In the genomic region with DNA sequence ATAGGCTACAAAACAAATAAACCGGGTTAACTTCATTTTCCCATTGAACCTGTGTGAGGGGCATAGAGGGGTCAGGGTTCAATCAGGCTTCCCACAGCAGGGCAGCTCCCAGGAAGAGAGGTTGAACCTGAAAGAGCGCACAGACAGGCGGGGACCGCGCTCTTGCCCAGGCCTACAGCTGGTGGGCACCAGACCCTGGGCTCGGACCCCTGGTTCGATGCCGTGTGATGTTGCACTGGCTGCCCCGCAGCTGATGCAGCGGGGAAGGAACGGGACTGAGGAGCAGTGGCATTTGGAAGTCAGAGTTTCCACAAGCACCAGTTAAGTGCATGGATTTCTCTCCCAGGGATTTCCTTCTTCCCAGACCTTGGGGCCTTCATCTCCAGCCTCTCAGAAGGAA, we compare ENCODE assay signal across 1 cellular context.
TF ChIP-seq lines count a peak whose summit lies in the region.

No MANE protein-coding gene starts in this region.

TF ChIP-seq in GM23338, 12 proteins besides CTCF, POLR2A, EP300 and RAD21 (continued from another document):
- TF ChIP-seq, protein P1, sequence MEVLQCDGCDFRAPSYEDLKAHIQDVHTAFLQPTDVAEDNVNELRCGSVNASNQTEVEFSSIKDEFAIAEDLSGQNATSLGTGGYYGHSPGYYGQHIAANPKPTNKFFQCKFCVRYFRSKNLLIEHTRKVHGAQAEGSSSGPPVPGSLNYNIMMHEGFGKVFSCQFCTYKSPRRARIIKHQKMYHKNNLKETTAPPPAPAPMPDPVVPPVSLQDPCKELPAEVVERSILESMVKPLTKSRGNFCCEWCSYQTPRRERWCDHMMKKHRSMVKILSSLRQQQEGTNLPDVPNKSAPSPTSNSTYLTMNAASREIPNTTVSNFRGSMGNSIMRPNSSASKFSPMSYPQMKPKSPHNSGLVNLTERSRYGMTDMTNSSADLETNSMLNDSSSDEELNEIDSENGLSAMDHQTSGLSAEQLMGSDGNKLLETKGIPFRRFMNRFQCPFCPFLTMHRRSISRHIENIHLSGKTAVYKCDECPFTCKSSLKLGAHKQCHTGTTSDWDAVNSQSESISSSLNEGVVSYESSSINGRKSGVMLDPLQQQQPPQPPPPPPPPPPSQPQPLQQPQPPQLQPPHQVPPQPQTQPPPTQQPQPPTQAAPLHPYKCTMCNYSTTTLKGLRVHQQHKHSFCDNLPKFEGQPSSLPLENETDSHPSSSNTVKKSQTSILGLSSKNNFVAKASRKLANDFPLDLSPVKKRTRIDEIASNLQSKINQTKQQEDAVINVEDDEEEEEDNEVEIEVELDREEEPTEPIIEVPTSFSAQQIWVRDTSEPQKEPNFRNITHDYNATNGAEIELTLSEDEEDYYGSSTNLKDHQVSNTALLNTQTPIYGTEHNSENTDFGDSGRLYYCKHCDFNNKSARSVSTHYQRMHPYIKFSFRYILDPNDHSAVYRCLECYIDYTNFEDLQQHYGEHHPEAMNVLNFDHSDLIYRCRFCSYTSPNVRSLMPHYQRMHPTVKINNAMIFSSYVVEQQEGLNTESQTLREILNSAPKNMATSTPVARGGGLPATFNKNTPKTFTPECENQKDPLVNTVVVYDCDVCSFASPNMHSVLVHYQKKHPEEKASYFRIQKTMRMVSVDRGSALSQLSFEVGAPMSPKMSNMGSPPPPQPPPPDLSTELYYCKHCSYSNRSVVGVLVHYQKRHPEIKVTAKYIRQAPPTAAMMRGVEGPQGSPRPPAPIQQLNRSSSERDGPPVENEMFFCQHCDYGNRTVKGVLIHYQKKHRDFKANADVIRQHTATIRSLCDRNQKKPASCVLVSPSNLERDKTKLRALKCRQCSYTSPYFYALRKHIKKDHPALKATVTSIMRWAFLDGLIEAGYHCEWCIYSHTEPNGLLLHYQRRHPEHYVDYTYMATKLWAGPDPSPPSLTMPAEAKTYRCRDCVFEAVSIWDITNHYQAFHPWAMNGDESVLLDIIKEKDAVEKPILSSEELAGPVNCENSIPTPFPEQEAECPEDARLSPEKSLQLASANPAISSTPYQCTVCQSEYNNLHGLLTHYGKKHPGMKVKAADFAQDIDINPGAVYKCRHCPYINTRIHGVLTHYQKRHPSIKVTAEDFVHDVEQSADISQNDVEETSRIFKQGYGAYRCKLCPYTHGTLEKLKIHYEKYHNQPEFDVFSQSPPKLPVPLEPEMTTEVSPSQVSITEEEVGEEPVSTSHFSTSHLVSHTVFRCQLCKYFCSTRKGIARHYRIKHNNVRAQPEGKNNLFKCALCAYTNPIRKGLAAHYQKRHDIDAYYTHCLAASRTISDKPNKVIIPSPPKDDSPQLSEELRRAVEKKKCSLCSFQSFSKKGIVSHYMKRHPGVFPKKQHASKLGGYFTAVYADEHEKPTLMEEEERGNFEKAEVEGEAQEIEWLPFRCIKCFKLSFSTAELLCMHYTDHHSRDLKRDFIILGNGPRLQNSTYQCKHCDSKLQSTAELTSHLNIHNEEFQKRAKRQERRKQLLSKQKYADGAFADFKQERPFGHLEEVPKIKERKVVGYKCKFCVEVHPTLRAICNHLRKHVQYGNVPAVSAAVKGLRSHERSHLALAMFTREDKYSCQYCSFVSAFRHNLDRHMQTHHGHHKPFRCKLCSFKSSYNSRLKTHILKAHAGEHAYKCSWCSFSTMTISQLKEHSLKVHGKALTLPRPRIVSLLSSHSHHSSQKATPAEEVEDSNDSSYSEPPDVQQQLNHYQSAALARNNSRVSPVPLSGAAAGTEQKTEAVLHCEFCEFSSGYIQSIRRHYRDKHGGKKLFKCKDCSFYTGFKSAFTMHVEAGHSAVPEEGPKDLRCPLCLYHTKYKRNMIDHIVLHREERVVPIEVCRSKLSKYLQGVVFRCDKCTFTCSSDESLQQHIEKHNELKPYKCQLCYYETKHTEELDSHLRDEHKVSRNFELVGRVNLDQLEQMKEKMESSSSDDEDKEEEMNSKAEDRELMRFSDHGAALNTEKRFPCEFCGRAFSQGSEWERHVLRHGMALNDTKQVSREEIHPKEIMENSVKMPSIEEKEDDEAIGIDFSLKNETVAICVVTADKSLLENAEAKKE (CRISPR knock-in tag; IDR thresholded peaks at IDR 0.05), result no peak
- no peak for TF ChIP-seq POLR2AphosphoS5 (IDR thresholded peaks at IDR 0.05; ENCODE audit: low read depth)
- TF ChIP-seq JUNB (IDR thresholded peaks at IDR 0.05; ENCODE audit: unreplicated experiment), result no peak
- TF ChIP-seq, protein P2, sequence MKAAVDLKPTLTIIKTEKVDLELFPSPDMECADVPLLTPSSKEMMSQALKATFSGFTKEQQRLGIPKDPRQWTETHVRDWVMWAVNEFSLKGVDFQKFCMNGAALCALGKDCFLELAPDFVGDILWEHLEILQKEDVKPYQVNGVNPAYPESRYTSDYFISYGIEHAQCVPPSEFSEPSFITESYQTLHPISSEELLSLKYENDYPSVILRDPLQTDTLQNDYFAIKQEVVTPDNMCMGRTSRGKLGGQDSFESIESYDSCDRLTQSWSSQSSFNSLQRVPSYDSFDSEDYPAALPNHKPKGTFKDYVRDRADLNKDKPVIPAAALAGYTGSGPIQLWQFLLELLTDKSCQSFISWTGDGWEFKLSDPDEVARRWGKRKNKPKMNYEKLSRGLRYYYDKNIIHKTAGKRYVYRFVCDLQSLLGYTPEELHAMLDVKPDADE (IDR thresholded peaks at IDR 0.05), result no peak
- TF ChIP-seq ZNF114 (CRISPR knock-in tag; IDR thresholded peaks at IDR 0.05), result no peak
- no peak for TF ChIP-seq NANOG (IDR thresholded peaks at IDR 0.05; ENCODE audit: borderline replicate concordance)
- TF ChIP-seq EZH2phosphoT487 (IDR thresholded peaks at IDR 0.05; ENCODE audit: unreplicated experiment), result no peak
